Comparison of ENCODE assay signal across 24 cellular contexts in the genomic region with DNA sequence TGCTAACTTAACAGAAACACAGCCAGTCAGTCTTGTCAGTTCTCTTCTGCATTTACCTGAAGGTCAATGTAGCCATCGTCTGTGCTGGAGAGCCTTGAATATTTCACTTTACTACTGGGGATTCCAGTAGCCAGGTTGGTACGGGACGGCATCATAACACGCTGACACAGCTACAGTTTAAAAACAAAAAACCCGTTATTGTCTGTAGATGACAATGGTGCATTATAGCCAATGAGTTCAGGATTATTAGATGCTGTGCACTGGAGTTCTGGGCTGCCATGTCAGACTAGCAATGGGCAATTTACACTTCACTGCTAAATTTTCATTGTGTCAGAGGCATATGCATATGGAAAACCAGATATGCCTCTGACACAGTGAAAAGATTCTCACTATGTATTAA. TPM values are rescaled to one million over a fixed set of nuclear protein-coding genes. Genes with fewer than 3 reads are reported as not detected.
DNase-seq lines count a peak whose midpoint lies in the region; ATAC-seq and TF ChIP-seq lines count a peak whose summit lies in the region.
"Had no signal": no experiment of that assay in that cellular context is flagged by ENCODE, and none has a peak within 500 bp of the region (broad histone marks: within the 10 kb centered on the region; RNA-seq: fewer than 3 reads in every experiment).

No MANE protein-coding gene starts in this region.

- H3K36me3 Mint-ChIP-seq in activated T-cell treated with anti-CD3 and anti-CD28 coated beads, Interleukin-2, amount 50 U/mL, for 24 hours (ENCODE audit: low read depth), result peaks cover 77% of the 10 kb centered on the region

- H3K4me1 Mint-ChIP-seq in activated T-cell treated with anti-CD3 and anti-CD28 coated beads, Interleukin-2, amount 50 U/mL, for 24 hours (ENCODE audit: low read depth), result peaks cover 27% of the 10 kb centered on the region

- peaks cover 22% of the 10 kb centered on the region for H3K4me1 ChIP-seq in vagina

- no peak for DNase-seq in activated T-cell treated with anti-CD3 and anti-CD28 coated beads, Interleukin-2, amount 50 U/mL, for 24 hours
- no peak for DNase-seq in activated T-cell treated with anti-CD3 and anti-CD28 coated beads, Interleukin-2, amount 50 U/mL, for 1 hour
- DNase-seq in midbrain (lab: John Stamatoyannopoulos, UW), result peak; percentile 20
- peak; percentile 75 for DNase-seq in superior temporal gyrus (ENCODE audit: extremely low spot score)
- no peak for DNase-seq in activated effector memory CD4-positive, alpha-beta T cell treated with Interleukin-2 at 50 U/mL for 16 hours
- no peak for DNase-seq in vagina (ENCODE audit: extremely low spot score in 2 of 2)
- DNase-seq: Calu3, DMS79 treated with DMSO at 0.1 percent for 48 hours, GF-D8, H7, NCI-H1092, NCI-H1417 treated with DMSO at 0.1 percent for 48 hours, NCI-H1694 treated with DMSO at 0.1 percent for 48 hours, NCI-H2081, NCI-H2227 treated with DMSO at 0.1 percent for 48 hours, NCI-H510A, NCI-H69, Right ventricle myocardium superior, RPMI8226 had no signal

- H3K4me3 ChIP-seq in vagina, result no peak overlapping the region

- no peak for ATAC-seq in GM19397 (IDR thresholded peaks at IDR 0.05; ENCODE audit: unreplicated experiment)

- no peaks in the 10 kb centered on the region for H3K27me3 ChIP-seq in vagina

- H3K9me3 ChIP-seq in vagina, result no peaks in the 10 kb centered on the region

- no peak for TF ChIP-seq POLR2A in vagina (IDR thresholded peaks at IDR 0.05)

- peak overlapping the region; percentile 44 for H3K27ac ChIP-seq in cingulate gyrus (ENCODE audit: low read depth, low read length)
- H3K27ac ChIP-seq in vagina, result no peak overlapping the region
- H3K27ac ChIP-seq: 22Rv1, C4-2B had no signal

- peaks cover 0 to 44% of the 10 kb centered on the region in 2 donors for H3K36me3 ChIP-seq in vagina

- TF ChIP-seq CTCF in vagina (IDR thresholded peaks at IDR 0.05), result no peak

- peak overlapping the region; percentile 72 for H3K27ac Mint-ChIP-seq in activated T-cell treated with anti-CD3 and anti-CD28 coated beads, Interleukin-2, amount 50 U/mL, for 24 hours
- H3K27ac Mint-ChIP-seq: B cell had no signal

- no peaks in the 10 kb centered on the region for H3K9me3 Mint-ChIP-seq in activated T-cell treated with anti-CD3 and anti-CD28 coated beads, Interleukin-2, amount 50 U/mL, for 24 hours

- no peaks in the 10 kb centered on the region for H3K27me3 Mint-ChIP-seq in activated T-cell treated with anti-CD3 and anti-CD28 coated beads, Interleukin-2, amount 50 U/mL, for 24 hours
- H3K27me3 Mint-ChIP-seq: B cell had no signal

- intact Hi-C loops in vagina (cut with DNase I), result no loop called here

- H3K4me3 Mint-ChIP-seq in activated T-cell treated with anti-CD3 and anti-CD28 coated beads, Interleukin-2, amount 50 U/mL, for 24 hours, result no peak overlapping the region
- H3K4me3 Mint-ChIP-seq: B cell had no signal

RNA-seq across cellular contexts. Expression of gene TMEM230, which starts 3.6 kb away (rescaled TPM):
- 58.9 TPM for total RNA-seq in vagina

RNA-seq across cellular contexts. Expression of gene PCNA, which starts 10.5 kb away (rescaled TPM):
- 42.2 TPM for total RNA-seq in vagina

RNA-seq across cellular contexts. Expression of gene CDS2, which starts 17.5 kb away (rescaled TPM):
- total RNA-seq in vagina, result 24.8 TPM

Comparison
In these comparisons a context has a peak if more than half of its experiments do, and no peak if none do; other contexts are left out.
1. DNase-seq: peak in midbrain (single experiment) and superior temporal gyrus (single experiment); none in activated T-cell treated with anti-CD3 and anti-CD28 coated beads, Interleukin-2, amount 50 U/mL, for 24 hours (single experiment), activated T-cell treated with anti-CD3 and anti-CD28 coated beads, Interleukin-2, amount 50 U/mL, for 1 hour (single experiment), activated effector memory CD4-positive, alpha-beta T cell treated with Interleukin-2 at 50 U/mL for 16 hours (single experiment) and vagina (0 of 2).